Comparison of ENCODE assay signal across 17 cellular contexts in the genomic region with DNA sequence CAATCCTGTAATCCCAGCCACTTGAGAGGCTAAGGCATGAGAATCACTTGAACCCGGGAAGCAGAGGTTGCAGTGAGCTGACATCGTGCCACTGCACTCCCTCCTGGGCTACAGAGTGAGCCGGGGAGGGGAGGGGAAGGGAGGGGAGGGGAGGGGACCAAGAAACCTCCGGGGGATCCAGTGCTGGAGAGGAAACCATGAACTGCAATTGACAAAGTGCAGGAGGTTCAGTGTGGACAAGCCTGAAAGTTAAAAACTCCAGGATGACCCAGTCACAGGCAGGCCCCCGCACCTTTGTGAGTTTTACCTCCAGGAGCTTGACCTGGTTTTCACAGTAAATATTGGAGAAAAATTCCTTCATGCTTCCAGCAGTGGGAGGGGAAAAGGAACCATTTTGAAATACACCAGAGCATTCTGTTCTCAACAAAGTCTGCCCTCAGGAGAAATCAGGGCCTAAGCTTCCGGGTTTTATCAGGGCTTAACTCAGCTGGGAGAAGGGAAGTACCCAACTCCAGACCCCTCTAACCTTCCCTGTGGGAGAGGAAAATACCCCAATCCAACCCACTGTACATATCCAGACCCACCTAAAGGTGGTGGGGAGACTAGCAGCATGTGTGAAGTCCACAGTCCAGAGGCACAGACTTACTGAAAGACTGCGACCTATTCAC. TPM values are rescaled to one million over a fixed set of nuclear protein-coding genes. Genes with fewer than 3 reads are reported as not detected.
DNase-seq lines count a peak whose midpoint lies in the region; ATAC-seq and TF ChIP-seq lines count a peak whose summit lies in the region.
"Had no signal": no experiment of that assay in that cellular context is flagged by ENCODE, and none has a peak within 500 bp of the region (broad histone marks: within the 10 kb centered on the region; RNA-seq: fewer than 3 reads in every experiment).

No MANE protein-coding gene starts in this region.

- H3K27ac ChIP-seq in BLaER1 treated with 17β-estradiol and CSF1 and Interleukin-3, amounts not matched to agents 10 nM and 100 nM: peak overlapping the region in 8 of 11 experiments; percentile 12 to 59 (median 46); a peak in 12 of 22 replicates
- no peak overlapping the region for H3K27ac ChIP-seq in OCI-LY3 (ENCODE audit: low read length)
- H3K27ac ChIP-seq in substantia nigra (ENCODE audit: low read depth, low read length, poor library complexity, severe bottlenecking): no peak overlapping the region

- TF ChIP-seq CTCF in OCI-LY3 (IDR thresholded peaks at IDR 0.05; ENCODE audit: low read depth, low read length): no peak

- H3K4me3 ChIP-seq in BLaER1 treated with 17β-estradiol and CSF1 and Interleukin-3, amounts not matched to agents 10 nM and 100 nM: no peak overlapping the region
- no peak overlapping the region for H3K4me3 ChIP-seq in OCI-LY3 (ENCODE audit: low read length)

- H3K79me2 ChIP-seq in OCI-LY3 (ENCODE audit: low read length): no peaks in the 10 kb centered on the region

- peak overlapping the region in 1 of 11 experiments; percentile 18; a peak in 1 of 22 replicates for H3K9ac ChIP-seq in BLaER1 treated with 17β-estradiol and CSF1 and Interleukin-3, amounts not matched to agents 10 nM and 100 nM
- no peak overlapping the region for H3K9ac ChIP-seq in OCI-LY3 (ENCODE audit: low read length)

- peak overlapping the region; percentile 3; the same call in 1 of the 2 replicates for H2AFZ ChIP-seq in OCI-LY3 (ENCODE audit: low read depth, low read length)

- H3K9me3 ChIP-seq in BLaER1 treated with 17β-estradiol and CSF1 and Interleukin-3, amounts not matched to agents 10 nM and 100 nM (replicated peaks in 1 of 11): peaks cover 0 to 3% (median 0%) of the 10 kb centered on the region in 11 experiments; a peak in 3 of 22 replicates
- no peaks in the 10 kb centered on the region for H3K9me3 ChIP-seq in OCI-LY3 (ENCODE audit: insufficient read depth, low read length)

- no peaks in the 10 kb centered on the region for H4K20me1 ChIP-seq in BLaER1 treated with 17β-estradiol and CSF1 and Interleukin-3, amounts not matched to agents 10 nM and 100 nM
- H4K20me1 ChIP-seq in OCI-LY3 (ENCODE audit: insufficient read depth, low read length): no peaks in the 10 kb centered on the region

- no peaks in the 10 kb centered on the region for H3K27me3 ChIP-seq in BLaER1 treated with 17β-estradiol and CSF1 and Interleukin-3, amounts not matched to agents 10 nM and 100 nM
- H3K27me3 ChIP-seq in OCI-LY3 (ENCODE audit: low read depth, low read length): peaks cover 9% of the 10 kb centered on the region

- no peaks in the 10 kb centered on the region for H3K36me3 ChIP-seq in BLaER1 treated with 17β-estradiol and CSF1 and Interleukin-3, amounts not matched to agents 10 nM and 100 nM
- H3K36me3 ChIP-seq in OCI-LY3 (replicated peaks; ENCODE audit: low read depth, low read length): no peaks in the 10 kb centered on the region

- DNase-seq in iPS-NIHi11 (ENCODE audit: low spot score) (peak; percentile 47), mucosa of gallbladder (ENCODE audit: low spot score) (peak; percentile 21), substantia nigra (lab: John Stamatoyannopoulos, UW) (no peak), HCEC 1CT (no peak)
- DNase-seq in activated CD4-positive, alpha-beta T cell treated with anti-CD3 and anti-CD28 coated beads for 1 hour: no peak
- DNase-seq: ACHN; activated CD4-positive, alpha-beta memory T cell treated with anti-CD3 and anti-CD28 coated beads, Interleukin-2, amount 10 ng/mL, durations not matched to agents 7 days and 5 days; activated T-cell treated with anti-CD3 and anti-CD28 coated beads, Interleukin-2, amount 50 U/mL, for 24 hours; immature natural killer cell; KG1; MV-4-11; NCI-H2029 treated with DMSO at 0.1 percent for 48 hours; SHP77; stimulated activated CD4-positive, alpha-beta T cell treated with anti-CD3 and anti-CD28 coated beads, Interleukin-12 subunit alpha, Interleukin-12 subunit beta, amount 100 ng/mL, for 4 hours had no signal

- no peak for ATAC-seq in GM18870 (IDR thresholded peaks at IDR 0.05; ENCODE audit: unreplicated experiment)

- peaks cover 0 to 12% (median 10%) of the 10 kb centered on the region in 10 experiments; a peak in 14 of 20 replicates for H3K4me1 ChIP-seq in BLaER1 treated with 17β-estradiol and CSF1 and Interleukin-3, amounts not matched to agents 10 nM and 100 nM
- no peaks in the 10 kb centered on the region for H3K4me1 ChIP-seq in OCI-LY3 (ENCODE audit: low read length)

- peak overlapping the region in 10 of 11 experiments; percentile 3 to 56 (median 32); a peak in 11 of 22 replicates for H3K4me2 ChIP-seq in BLaER1 treated with 17β-estradiol and CSF1 and Interleukin-3, amounts not matched to agents 10 nM and 100 nM
- no peak overlapping the region for H3K4me2 ChIP-seq in OCI-LY3 (ENCODE audit: low read length)

RNA-seq across cellular contexts. Expression of gene ZFTA, which starts 15.5 kb away (rescaled TPM):
- 30.7 TPM for total RNA-seq in mucosa of gallbladder

RNA-seq across cellular contexts. Expression of gene SPINDOC, which starts 29.2 kb away (rescaled TPM):
- total RNA-seq in mucosa of gallbladder: 19.6 TPM

RNA-seq across cellular contexts. Expression of gene MARK2, which starts 54.9 kb away (rescaled TPM):
- total RNA-seq in mucosa of gallbladder: 65.0 TPM

Comparison
In these comparisons a context has a peak if more than half of its experiments do, and no peak if none do; other contexts are left out.
1. H3K27ac ChIP-seq: peak in BLaER1 treated with 17β-estradiol and CSF1 and Interleukin-3, amounts not matched to agents 10 nM and 100 nM (8 of 11); none in OCI-LY3 (single experiment) and substantia nigra (single experiment).
2. DNase-seq: peak in iPS-NIHi11 (single experiment) and mucosa of gallbladder (single experiment); none in substantia nigra (0 of 49), HCEC 1CT (single experiment) and activated CD4-positive, alpha-beta T cell treated with anti-CD3 and anti-CD28 coated beads for 1 hour (single experiment).